Comparison of ENCODE assay signal across 1 cellular context in genomic region chr9:73026375-73026774, GRCh38.
TF ChIP-seq lines count a peak whose summit lies in the region.

No MANE protein-coding gene starts in this region.

TF ChIP-seq in K562, 482 proteins besides CTCF, POLR2A, EP300 and RAD21 (continued from another document):
- TF ChIP-seq, protein P1, sequence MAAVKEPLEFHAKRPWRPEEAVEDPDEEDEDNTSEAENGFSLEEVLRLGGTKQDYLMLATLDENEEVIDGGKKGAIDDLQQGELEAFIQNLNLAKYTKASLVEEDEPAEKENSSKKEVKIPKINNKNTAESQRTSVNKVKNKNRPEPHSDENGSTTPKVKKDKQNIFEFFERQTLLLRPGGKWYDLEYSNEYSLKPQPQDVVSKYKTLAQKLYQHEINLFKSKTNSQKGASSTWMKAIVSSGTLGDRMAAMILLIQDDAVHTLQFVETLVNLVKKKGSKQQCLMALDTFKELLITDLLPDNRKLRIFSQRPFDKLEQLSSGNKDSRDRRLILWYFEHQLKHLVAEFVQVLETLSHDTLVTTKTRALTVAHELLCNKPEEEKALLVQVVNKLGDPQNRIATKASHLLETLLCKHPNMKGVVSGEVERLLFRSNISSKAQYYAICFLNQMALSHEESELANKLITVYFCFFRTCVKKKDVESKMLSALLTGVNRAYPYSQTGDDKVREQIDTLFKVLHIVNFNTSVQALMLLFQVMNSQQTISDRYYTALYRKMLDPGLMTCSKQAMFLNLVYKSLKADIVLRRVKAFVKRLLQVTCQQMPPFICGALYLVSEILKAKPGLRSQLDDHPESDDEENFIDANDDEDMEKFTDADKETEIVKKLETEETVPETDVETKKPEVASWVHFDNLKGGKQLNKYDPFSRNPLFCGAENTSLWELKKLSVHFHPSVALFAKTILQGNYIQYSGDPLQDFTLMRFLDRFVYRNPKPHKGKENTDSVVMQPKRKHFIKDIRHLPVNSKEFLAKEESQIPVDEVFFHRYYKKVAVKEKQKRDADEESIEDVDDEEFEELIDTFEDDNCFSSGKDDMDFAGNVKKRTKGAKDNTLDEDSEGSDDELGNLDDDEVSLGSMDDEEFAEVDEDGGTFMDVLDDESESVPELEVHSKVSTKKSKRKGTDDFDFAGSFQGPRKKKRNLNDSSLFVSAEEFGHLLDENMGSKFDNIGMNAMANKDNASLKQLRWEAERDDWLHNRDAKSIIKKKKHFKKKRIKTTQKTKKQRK (IDR thresholded peaks at IDR 0.05; ENCODE audit: borderline replicate concordance, low read depth, low read length): no peak
- TF ChIP-seq NFYB (IDR thresholded peaks at IDR 0.05; ENCODE audit: extremely low read depth, insufficient read length) (no peak), SMARCA4 (IDR thresholded peaks at IDR 0.05) (no peak), SNIP1 (IDR thresholded peaks at IDR 0.05; ENCODE audit: low read depth) (no peak)
- TF ChIP-seq, protein P2, sequence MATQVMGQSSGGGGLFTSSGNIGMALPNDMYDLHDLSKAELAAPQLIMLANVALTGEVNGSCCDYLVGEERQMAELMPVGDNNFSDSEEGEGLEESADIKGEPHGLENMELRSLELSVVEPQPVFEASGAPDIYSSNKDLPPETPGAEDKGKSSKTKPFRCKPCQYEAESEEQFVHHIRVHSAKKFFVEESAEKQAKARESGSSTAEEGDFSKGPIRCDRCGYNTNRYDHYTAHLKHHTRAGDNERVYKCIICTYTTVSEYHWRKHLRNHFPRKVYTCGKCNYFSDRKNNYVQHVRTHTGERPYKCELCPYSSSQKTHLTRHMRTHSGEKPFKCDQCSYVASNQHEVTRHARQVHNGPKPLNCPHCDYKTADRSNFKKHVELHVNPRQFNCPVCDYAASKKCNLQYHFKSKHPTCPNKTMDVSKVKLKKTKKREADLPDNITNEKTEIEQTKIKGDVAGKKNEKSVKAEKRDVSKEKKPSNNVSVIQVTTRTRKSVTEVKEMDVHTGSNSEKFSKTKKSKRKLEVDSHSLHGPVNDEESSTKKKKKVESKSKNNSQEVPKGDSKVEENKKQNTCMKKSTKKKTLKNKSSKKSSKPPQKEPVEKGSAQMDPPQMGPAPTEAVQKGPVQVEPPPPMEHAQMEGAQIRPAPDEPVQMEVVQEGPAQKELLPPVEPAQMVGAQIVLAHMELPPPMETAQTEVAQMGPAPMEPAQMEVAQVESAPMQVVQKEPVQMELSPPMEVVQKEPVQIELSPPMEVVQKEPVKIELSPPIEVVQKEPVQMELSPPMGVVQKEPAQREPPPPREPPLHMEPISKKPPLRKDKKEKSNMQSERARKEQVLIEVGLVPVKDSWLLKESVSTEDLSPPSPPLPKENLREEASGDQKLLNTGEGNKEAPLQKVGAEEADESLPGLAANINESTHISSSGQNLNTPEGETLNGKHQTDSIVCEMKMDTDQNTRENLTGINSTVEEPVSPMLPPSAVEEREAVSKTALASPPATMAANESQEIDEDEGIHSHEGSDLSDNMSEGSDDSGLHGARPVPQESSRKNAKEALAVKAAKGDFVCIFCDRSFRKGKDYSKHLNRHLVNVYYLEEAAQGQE (CRISPR knock-in tag; IDR thresholded peaks at IDR 0.05; ENCODE audit: low read depth): no peak
TF ChIP-seq in K562: peak in this region for 0.
